Comparison of ENCODE assay signal across 9 cellular contexts in genomic region chr1:8120693-8121260, GRCh38.
A peak's percentile ranks its signal among the peaks of the same experiment; 100 is the strongest.
DNase-seq lines count a peak whose midpoint lies in the region; ATAC-seq and TF ChIP-seq lines count a peak whose summit lies in the region.
"Had no signal": no experiment of that assay in that cellular context is flagged by ENCODE, and none has a peak within 500 bp of the region (broad histone marks: within the 10 kb centered on the region; RNA-seq: fewer than 3 reads in every experiment).

No MANE protein-coding gene starts in this region.

- H3K4me1 Mint-ChIP-seq in mesothelial cell of epicardium, result peaks cover 53% of the 10 kb centered on the region
- peaks cover 8% of the 10 kb centered on the region for H3K4me1 Mint-ChIP-seq in activated CD4-positive, alpha-beta T cell treated with anti-CD3 and anti-CD28 coated beads, Interleukin-2, amount 10 ng/mL, durations not matched to agents 24 days and 14 days

- peak overlapping the region; percentile 96 for H3K27ac Mint-ChIP-seq in mesothelial cell of epicardium
- H3K27ac Mint-ChIP-seq in activated CD4-positive, alpha-beta T cell treated with anti-CD3 and anti-CD28 coated beads, Interleukin-2, amount 10 ng/mL, durations not matched to agents 24 days and 14 days, result no peak overlapping the region

- H3K9me3 Mint-ChIP-seq in mesothelial cell of epicardium, result peaks cover 20% of the 10 kb centered on the region
- peaks cover 6% of the 10 kb centered on the region for H3K9me3 Mint-ChIP-seq in activated CD4-positive, alpha-beta T cell treated with anti-CD3 and anti-CD28 coated beads, Interleukin-2, amount 10 ng/mL, durations not matched to agents 24 days and 14 days

- no peak overlapping the region for H3K4me3 ChIP-seq in vagina

- H3K27ac ChIP-seq in vagina, result peak overlapping the region; percentile 84

- H3K36me3 Mint-ChIP-seq in mesothelial cell of epicardium, result peaks cover 19% of the 10 kb centered on the region
- H3K36me3 Mint-ChIP-seq in activated CD4-positive, alpha-beta T cell treated with anti-CD3 and anti-CD28 coated beads, Interleukin-2, amount 10 ng/mL, durations not matched to agents 24 days and 14 days (ENCODE audit: low read depth), result peaks cover 2% of the 10 kb centered on the region

- ATAC-seq in left cardiac atrium, result peak in 1 of 2 donors; percentile 5
- ATAC-seq in Right ventricle myocardium superior (ENCODE audit: poor library complexity), result no peak

- H3K4me1 ChIP-seq in vagina, result peaks cover 62% of the 10 kb centered on the region

- H3K27me3 Mint-ChIP-seq in mesothelial cell of epicardium (ENCODE audit: low read depth), result no peaks in the 10 kb centered on the region
- no peaks in the 10 kb centered on the region for H3K27me3 Mint-ChIP-seq in activated CD4-positive, alpha-beta T cell treated with anti-CD3 and anti-CD28 coated beads, Interleukin-2, amount 10 ng/mL, durations not matched to agents 24 days and 14 days

- H3K27me3 ChIP-seq in vagina, result no peaks in the 10 kb centered on the region

- peak; percentile 42 for DNase-seq in left cardiac atrium
- no peak for DNase-seq in Right ventricle myocardium superior
- DNase-seq in cerebellar cortex (ENCODE audit: low spot score), result peak; percentile 75
- no peak for DNase-seq in mesothelial cell of epicardium (ENCODE audit: low spot score in 2 of 2, unreplicated experiment in 2 of 2)
- no peak for DNase-seq in vagina (ENCODE audit: extremely low spot score in 2 of 2)
- no peak for DNase-seq in NCI-H2227 treated with DMSO at 0.1 percent for 48 hours (lab: John Stamatoyannopoulos, UW)
- DNase-seq in activated CD4-positive, CD25-positive, alpha-beta regulatory T cell (lab: John Stamatoyannopoulos, UW), result no peak
- DNase-seq in activated CD4-positive, alpha-beta T cell treated with anti-CD3 and anti-CD28 coated beads, Interleukin-2, amount 10 ng/mL, durations not matched to agents 24 days and 14 days, result no peak
- DNase-seq: erythroblast had no signal

- TF ChIP-seq CTCF in mesothelial cell of epicardium (IDR thresholded peaks at IDR 0.05; ENCODE audit: unreplicated experiment) (no peak), vagina (IDR thresholded peaks at IDR 0.05) (no peak)

- H3K36me3 ChIP-seq in vagina, result no peaks in the 10 kb centered on the region

- H3K4me3 Mint-ChIP-seq in mesothelial cell of epicardium, result no peak overlapping the region
- H3K4me3 Mint-ChIP-seq in activated CD4-positive, alpha-beta T cell treated with anti-CD3 and anti-CD28 coated beads, Interleukin-2, amount 10 ng/mL, durations not matched to agents 24 days and 14 days, result no peak overlapping the region

- no peak for TF ChIP-seq POLR2A in vagina (IDR thresholded peaks at IDR 0.05)

- no peaks in the 10 kb centered on the region for H3K9me3 ChIP-seq in vagina

- intact Hi-C loops in left cardiac atrium (cut with DNase I) (no loop called here), Right ventricle myocardium superior (cut with DNase I) (no loop called here), vagina (cut with DNase I) (no loop called here)
- intact Hi-C loops in activated CD4-positive, alpha-beta T cell treated with anti-CD3 and anti-CD28 coated beads, Interleukin-2, amount 10 ng/mL, durations not matched to agents 24 days and 14 days (cut with micrococcal nuclease), result no loop called here

Comparison
In these comparisons a context has a peak if more than half of its experiments do, and no peak if none do; other contexts are left out.
1. DNase-seq: peak in left cardiac atrium (single experiment) and cerebellar cortex (single experiment); none in Right ventricle myocardium superior (single experiment), mesothelial cell of epicardium (0 of 2), vagina (0 of 2), NCI-H2227 treated with DMSO at 0.1 percent for 48 hours (single experiment), activated CD4-positive, CD25-positive, alpha-beta regulatory T cell (0 of 4) and activated CD4-positive, alpha-beta T cell treated with anti-CD3 and anti-CD28 coated beads, Interleukin-2, amount 10 ng/mL, durations not matched to agents 24 days and 14 days (single experiment).